In genomic region chr3:187714404-187714979, GRCh38 we compare ENCODE assay signal across 8 cellular contexts. TPM values are rescaled to one million over a fixed set of nuclear protein-coding genes. Genes with fewer than 3 reads are reported as not detected.
DNase-seq lines count a peak whose midpoint lies in the region; ATAC-seq and TF ChIP-seq lines count a peak whose summit lies in the region.

No MANE protein-coding gene starts in this region.

- H4K20me1 ChIP-seq in MM.1S (ENCODE audit: insufficient read depth, low read length), result no peaks in the 10 kb centered on the region

- H3K9me3 Mint-ChIP-seq in activated T-helper 17 cell treated with anti-CD3 and anti-CD28 coated beads, Interleukin-2, amount 50 U/mL, for 72 hours, result no peaks in the 10 kb centered on the region

- H2AFZ ChIP-seq in MM.1S (ENCODE audit: low read length), result peak overlapping the region; percentile 66

- H3K36me3 ChIP-seq in H7 (replicated peaks; ENCODE audit: control insufficient read depth, insufficient read depth, low read length) (no peaks in the 10 kb centered on the region), MM.1S (replicated peaks; ENCODE audit: insufficient read depth, low read length) (no peaks in the 10 kb centered on the region), ovary (no peaks in the 10 kb centered on the region)

- no peaks in the 10 kb centered on the region for H3K9me2 ChIP-seq in MM.1S (replicated peaks; ENCODE audit: insufficient read depth, low read length)

- peaks cover 10% of the 10 kb centered on the region for H3K4me1 Mint-ChIP-seq in activated T-helper 17 cell treated with anti-CD3 and anti-CD28 coated beads, Interleukin-2, amount 50 U/mL, for 72 hours

- H3K4me1 ChIP-seq in MM.1S (ENCODE audit: low read length), result peaks cover 6% of the 10 kb centered on the region
- H3K4me1 ChIP-seq in ovary (ENCODE audit: insufficient read depth), result no peaks in the 10 kb centered on the region

- DNase-seq in GDM1 (lab: John Stamatoyannopoulos, UW) (peak; percentile 72), H7 (peak; percentile 79), MM.1S (peak; percentile 82), RPMI8226 (peak; percentile 77), fibroblast of villous mesenchyme (ENCODE audit: low read depth) (peak; percentile 74), ovary (peak in 4 of 5 donors; percentile 52 to 78 (median 58)), ureter (ENCODE audit: low spot score) (peak; percentile 81)

- H3K4me3 ChIP-seq in H7 (ENCODE audit: insufficient read depth, low read depth, low read length), result no peak overlapping the region
- H3K4me3 ChIP-seq in MM.1S (ENCODE audit: low read length), result no peak overlapping the region; the same call in 1 of the 2 replicates
- no peak overlapping the region for H3K4me3 ChIP-seq in fibroblast of villous mesenchyme (ENCODE audit: low read depth, low read length)
- no peak overlapping the region for H3K4me3 ChIP-seq in ovary

- no peaks in the 10 kb centered on the region for H3K79me2 ChIP-seq in MM.1S (ENCODE audit: low read length)

- H3K9me3 ChIP-seq in MM.1S (replicated peaks; ENCODE audit: insufficient read depth, low read length) (no peaks in the 10 kb centered on the region), ovary (no peaks in the 10 kb centered on the region)

- H3K27me3 ChIP-seq in H7 (ENCODE audit: control insufficient read depth, insufficient read depth, low read length) (no peaks in the 10 kb centered on the region), MM.1S (replicated peaks; ENCODE audit: insufficient read depth, low read length) (no peaks in the 10 kb centered on the region), ovary (no peaks in the 10 kb centered on the region)

- TF ChIP-seq POLR2A in ovary (IDR thresholded peaks at IDR 0.05), result no peak

- H3K9ac ChIP-seq in MM.1S (ENCODE audit: low read length), result no peak overlapping the region

- 18 to 20% (median 19%) methylated on average over 4 of the region's 4 CpGs for WGBS in ovary, 3 donors

- H3K27ac Mint-ChIP-seq in activated T-helper 17 cell treated with anti-CD3 and anti-CD28 coated beads, Interleukin-2, amount 50 U/mL, for 72 hours, result peak overlapping the region; percentile 61

- intact Hi-C loops in ovary (cut with DNase I), result loop anchor here in 2 of 4 donors (5.0 to 10.0 kb wide), 3 partner anchors 400 to 1100 kb away; partner anchors contain the start of gene AHSG (in 1 of the 2)

- H3F3A ChIP-seq in MM.1S (ENCODE audit: insufficient read depth, low read length), result peaks cover 4% of the 10 kb centered on the region; the same call in 1 of the 2 replicates

- H3K27me3 Mint-ChIP-seq in activated T-helper 17 cell treated with anti-CD3 and anti-CD28 coated beads, Interleukin-2, amount 50 U/mL, for 72 hours, result no peaks in the 10 kb centered on the region

- peak overlapping the region; percentile 44 for H3K4me3 Mint-ChIP-seq in activated T-helper 17 cell treated with anti-CD3 and anti-CD28 coated beads, Interleukin-2, amount 50 U/mL, for 72 hours

- H3K4me2 ChIP-seq in MM.1S (ENCODE audit: low read depth, low read length), result peak overlapping the region; percentile 65

- ATAC-seq in activated T-helper 17 cell treated with anti-CD3 and anti-CD28 coated beads, Interleukin-2, amount 50 U/mL, for 72 hours (replicated peaks), result peak; percentile 79

- TF ChIP-seq EP300 in ovary (IDR thresholded peaks at IDR 0.05), result no peak

- TF ChIP-seq CTCF in MM.1S (IDR thresholded peaks at IDR 0.05; ENCODE audit: low read length) (peak; percentile 99), fibroblast of villous mesenchyme (IDR thresholded peaks at IDR 0.05; ENCODE audit: insufficient read depth, low read depth, low read length) (peak; percentile 97), ovary (IDR thresholded peaks at IDR 0.05) (peak; percentile 79 to 85 (median 80))

- H3K36me3 Mint-ChIP-seq in activated T-helper 17 cell treated with anti-CD3 and anti-CD28 coated beads, Interleukin-2, amount 50 U/mL, for 72 hours (ENCODE audit: low read depth), result no peaks in the 10 kb centered on the region

- H3K27ac ChIP-seq in MM.1S (ENCODE audit: low read length), result no peak overlapping the region
- no peak overlapping the region for H3K27ac ChIP-seq in ovary

RNA-seq across cellular contexts. Expression of gene RTP2, which starts 12.1 kb away (rescaled TPM):
- total RNA-seq in H7 (2014; rRNA removed; shearing (Covaris generic)), result not detected in 2 replicates
- not detected for total RNA-seq in activated T-helper 17 cell treated with anti-CD3 and anti-CD28 coated beads, Interleukin-2, amount 50 U/mL, for 72 hours
- total RNA-seq in fibroblast of villous mesenchyme (not detected in 2 replicates), ovary (not detected), ureter (not detected)
- not detected for polyA plus RNA-seq in ovary

RNA-seq across cellular contexts. Expression of gene BCL6, which starts 30.8 kb away (rescaled TPM):
- 2.8 and 6.8 TPM in 2 replicates for total RNA-seq in H7 (2014; rRNA removed; shearing (Covaris generic))
- total RNA-seq in activated T-helper 17 cell treated with anti-CD3 and anti-CD28 coated beads, Interleukin-2, amount 50 U/mL, for 72 hours, result 100 to 1,000 TPM in 1 of 2 donors, 10 to 100 TPM in 1; 67.5 to 143 TPM
- total RNA-seq in fibroblast of villous mesenchyme (17.4 and 26.8 TPM in 2 replicates), ovary (10 to 100 TPM; 51.6 to 91.1 (median 60.2) TPM), ureter (90.7 TPM)
- 10 to 100 TPM; 46.3 to 46.8 TPM for polyA plus RNA-seq in ovary

RNA-seq across cellular contexts. Expression of gene SST, which starts 44.3 kb away (rescaled TPM):
- total RNA-seq in H7 (2014; rRNA removed; shearing (Covaris generic)), result 0.45 TPM in 1 of 2 replicates, not detected in the other
- total RNA-seq in activated T-helper 17 cell treated with anti-CD3 and anti-CD28 coated beads, Interleukin-2, amount 50 U/mL, for 72 hours, result not detected
- not detected in 2 replicates for total RNA-seq in fibroblast of villous mesenchyme
- 1 to 10 TPM in 2 of 7 donors, under 1 TPM in 2, not detected in 3; 0.55 to 7.5 (median 0.90) TPM for total RNA-seq in ovary
- under 1 TPM; 0.16 to 0.37 TPM for polyA plus RNA-seq in ovary
- total RNA-seq in ureter, result 3.6 TPM
